ENCODE assay signal across 13 cellular contexts in genomic region chr11:78325274-78325781, GRCh38.
DNase-seq lines count a peak whose midpoint lies in the region; ATAC-seq lines count a peak whose summit lies in the region.
"Had no signal": no experiment of that assay in that cellular context is flagged by ENCODE, and none has a peak within 500 bp of the region (broad histone marks: within the 10 kb centered on the region; RNA-seq: fewer than 3 reads in every experiment).

No MANE protein-coding gene starts in this region.

- H3K9me3 Mint-ChIP-seq in memory B cell = no peaks in the 10 kb centered on the region
- H3K9me3 Mint-ChIP-seq: activated naive CD4-positive, alpha-beta T cell treated with anti-CD3 and anti-CD28 coated beads, Interleukin-2, amount 50 U/mL, for 24 hours; H9 had no signal

- no peaks in the 10 kb centered on the region for H3K36me3 Mint-ChIP-seq in memory B cell
- H3K36me3 Mint-ChIP-seq: activated naive CD4-positive, alpha-beta T cell treated with anti-CD3 and anti-CD28 coated beads, Interleukin-2, amount 50 U/mL, for 24 hours had no signal

- DNase-seq in OCI-M1 (lab: John Stamatoyannopoulos, UW) = peak; percentile 100
- no peak for DNase-seq in memory B cell (ENCODE audit: low spot score in 2 of 2)
- DNase-seq in medulla oblongata (ENCODE audit: extremely low spot score) = no peak
- DNase-seq in posterior vena cava (ENCODE audit: low spot score) = no peak
- DNase-seq in activated CD8-positive, alpha-beta memory T cell treated with anti-CD3 and anti-CD28 coated beads for 24 hours = no peak
- no peak for DNase-seq in NCI-H1092 (lab: John Stamatoyannopoulos, UW)
- DNase-seq: H9; left ventricle myocardium inferior; NCI-H1417 treated with DMSO at 0.1 percent for 48 hours; stimulated activated CD4-positive, alpha-beta T cell treated with anti-CD3 and anti-CD28 coated beads, Interleukin-4, amount 100 ng/mL, for 24 hours had no signal

- H3K27me3 Mint-ChIP-seq in memory B cell = no peaks in the 10 kb centered on the region
- H3K27me3 Mint-ChIP-seq: activated naive CD4-positive, alpha-beta T cell treated with anti-CD3 and anti-CD28 coated beads, Interleukin-2, amount 50 U/mL, for 24 hours had no signal

- intact Hi-C loops in posterior vena cava (cut with DNase I) = no loop called here

- peaks cover 39% of the 10 kb centered on the region for H3K4me1 Mint-ChIP-seq in memory B cell
- H3K4me1 Mint-ChIP-seq: H9 had no signal

- peak; percentile 73 for ATAC-seq in GM18502 (IDR thresholded peaks at IDR 0.05; ENCODE audit: poor library complexity, unreplicated experiment)
- ATAC-seq in HG02571 (IDR thresholded peaks at IDR 0.05; ENCODE audit: unreplicated experiment) = peak; percentile 62
- ATAC-seq in memory B cell (ENCODE audit: low read depth) = peak; percentile 20

- H3K4me3 Mint-ChIP-seq in memory B cell = no peak overlapping the region
- H3K4me3 Mint-ChIP-seq: activated naive CD4-positive, alpha-beta T cell treated with anti-CD3 and anti-CD28 coated beads, Interleukin-2, amount 50 U/mL, for 24 hours; H9 had no signal

- peak overlapping the region; percentile 22 for H3K27ac Mint-ChIP-seq in memory B cell
- H3K27ac Mint-ChIP-seq: activated naive CD4-positive, alpha-beta T cell treated with anti-CD3 and anti-CD28 coated beads, Interleukin-2, amount 50 U/mL, for 24 hours; H9 had no signal

Comparison
In these comparisons a context has a peak if more than half of its experiments do, and no peak if none do; other contexts are left out.
1. ATAC-seq: peak in every context shown above with its lines; median percentile 73 in GM18502; 62 in HG02571; 20 in memory B cell.